In the genomic region with DNA sequence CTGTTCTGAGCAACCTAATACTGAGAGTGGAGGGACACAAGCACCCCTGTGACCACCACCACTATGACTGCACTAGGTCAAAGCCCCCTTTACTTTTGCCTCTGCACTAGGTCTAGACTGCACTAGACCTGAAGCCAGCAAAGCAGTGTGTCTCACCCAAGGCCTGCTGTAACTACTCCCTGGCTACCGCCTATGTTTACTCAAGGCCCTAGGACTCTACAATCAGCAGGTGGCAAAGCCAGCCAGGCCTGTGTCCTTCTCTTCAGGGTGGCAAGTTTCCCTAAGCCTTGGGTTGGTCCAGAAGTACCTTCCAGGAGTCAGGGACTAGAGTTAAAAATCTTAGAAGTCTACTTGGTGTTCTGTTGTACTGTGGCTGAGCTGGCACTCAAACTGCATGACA, we compare ENCODE assay signal across 20 cellular contexts. TPM values are rescaled to one million over a fixed set of nuclear protein-coding genes. Genes with fewer than 3 reads are reported as not detected.
DNase-seq lines count a peak whose midpoint lies in the region; ATAC-seq, FAIRE-seq and TF ChIP-seq lines count a peak whose summit lies in the region.
"Had no signal": no experiment of that assay in that cellular context is flagged by ENCODE, and none has a peak within 500 bp of the region (broad histone marks: within the 10 kb centered on the region; RNA-seq: fewer than 3 reads in every experiment).

No MANE protein-coding gene starts in this region.

- H3K27ac ChIP-seq in endodermal cell (ENCODE audit: low read depth, low read length) (no peak overlapping the region), mesodermal cell (ENCODE audit: low read depth, low read length, severe bottlenecking) (peak overlapping the region; percentile 29), stomach (peak overlapping the region; percentile 6 to 34 (median 26))
- H3K27ac ChIP-seq: GM23248, SK-N-MC had no signal

- ATAC-seq in activated T-helper 17 cell treated with anti-CD3 and anti-CD28 coated beads, Interleukin-2, amount 50 U/mL, for 72 hours (replicated peaks): no peak
- ATAC-seq in GM19467 (IDR thresholded peaks at IDR 0.05; ENCODE audit: unreplicated experiment): no peak
- ATAC-seq: CD8-positive, alpha-beta T cell; Panc1 had no signal

- H3K4me3 ChIP-seq in endodermal cell (ENCODE audit: low read length): peak overlapping the region; percentile 61
- no peak overlapping the region for H3K4me3 ChIP-seq in mesodermal cell (ENCODE audit: extremely low read depth, insufficient read depth, low read length, poor library complexity, severe bottlenecking)
- no peak overlapping the region for H3K4me3 ChIP-seq in stomach
- H3K4me3 ChIP-seq: GM23248, MG63, SK-N-MC had no signal

- H3K36me3 ChIP-seq in endodermal cell (ENCODE audit: control insufficient read depth, insufficient read depth, low read length) (peaks cover 22% of the 10 kb centered on the region), mesodermal cell (ENCODE audit: control insufficient read depth, insufficient read depth, low read length) (peaks cover 26% of the 10 kb centered on the region), stomach (peaks cover 7 to 26% (median 21%) of the 10 kb centered on the region in 4 donors)
- H3K36me3 ChIP-seq: MG63 had no signal

- H3K4me1 ChIP-seq in endodermal cell (ENCODE audit: control insufficient read depth, insufficient read depth, low read length) (no peaks in the 10 kb centered on the region), mesodermal cell (ENCODE audit: control insufficient read depth, insufficient read depth, low read length, poor library complexity, severe bottlenecking) (no peaks in the 10 kb centered on the region), stomach (peaks cover 0 to 25% (median 16%) of the 10 kb centered on the region in 4 donors)

- no peak for TF ChIP-seq POLR2A in stomach (IDR thresholded peaks at IDR 0.05)

- H3K27me3 ChIP-seq in endodermal cell (ENCODE audit: control insufficient read depth, insufficient read depth, low read length, poor library complexity, severe bottlenecking) (no peaks in the 10 kb centered on the region), stomach (no peaks in the 10 kb centered on the region)
- H3K27me3 ChIP-seq: MG63 had no signal

- H3K9me3 ChIP-seq in endodermal cell (ENCODE audit: control insufficient read depth, low read length) (peaks cover 46% of the 10 kb centered on the region), mesodermal cell (ENCODE audit: control insufficient read depth, low read length) (peaks cover 31% of the 10 kb centered on the region), stomach (peaks cover 0 to 8% (median 4%) of the 10 kb centered on the region in 4 donors)
- H3K9me3 ChIP-seq: MG63 had no signal

- H3K36me3 Mint-ChIP-seq in activated T-helper 17 cell treated with anti-CD3 and anti-CD28 coated beads, Interleukin-2, amount 50 U/mL, for 72 hours (ENCODE audit: low read depth): peaks cover 45% of the 10 kb centered on the region
- H3K36me3 Mint-ChIP-seq in endodermal cell (ENCODE audit: low read depth): peaks cover 50% of the 10 kb centered on the region

- in situ Hi-C loops in G401 (cut with HindIII; ENCODE audit: low sequenced_read_pairs): no loop called here

- no peak for TF ChIP-seq CTCF in endodermal cell (conservative IDR thresholded peaks at IDR 0.05)
- no peak for TF ChIP-seq CTCF in stomach (IDR thresholded peaks at IDR 0.05)

- DNase-seq in endodermal cell: no peak
- peak; percentile 65 for DNase-seq in stomach
- no peak for DNase-seq in RCC 7860 (ENCODE audit: low spot score)
- no peak for DNase-seq in G401 (ENCODE audit: low spot score)
- DNase-seq: CD8-positive, alpha-beta T cell; DND-41; GF-D8; GM23248; KG1; MG63; NCI-H1092 treated with DMSO at 0.1 percent for 48 hours; NCI-H1694; NCI-H510A treated with DMSO at 0.1 percent for 48 hours; Right ventricle myocardium superior had no signal

- no peaks in the 10 kb centered on the region for H3K27me3 Mint-ChIP-seq in activated T-helper 17 cell treated with anti-CD3 and anti-CD28 coated beads, Interleukin-2, amount 50 U/mL, for 72 hours
- H3K27me3 Mint-ChIP-seq in endodermal cell (ENCODE audit: insufficient read depth): no peaks in the 10 kb centered on the region

- H3K27ac Mint-ChIP-seq in activated T-helper 17 cell treated with anti-CD3 and anti-CD28 coated beads, Interleukin-2, amount 50 U/mL, for 72 hours: peak overlapping the region; percentile 38
- peak overlapping the region; percentile 77 for H3K27ac Mint-ChIP-seq in endodermal cell
- H3K27ac Mint-ChIP-seq: CD8-positive, alpha-beta T cell had no signal

- WGBS in endodermal cell (ENCODE audit: insufficient coverage in 1 of 2, insufficient read length in 1 of 2), 2 experiments: 91% methylated on average over 1 of the region's 1 CpG; no CpG with 5 or more reads in 1 of the 2 experiments
- 94 to 100% methylated on average over 1 of the region's 1 CpG for WGBS in mesodermal cell (ENCODE audit: insufficient coverage in 2 of 2), 2 experiments
- WGBS in stomach, 5 donors: 34 to 64% (median 53%) methylated on average over 1 of the region's 1 CpG

- peaks cover 4% of the 10 kb centered on the region for H3K9me3 Mint-ChIP-seq in activated T-helper 17 cell treated with anti-CD3 and anti-CD28 coated beads, Interleukin-2, amount 50 U/mL, for 72 hours
- H3K9me3 Mint-ChIP-seq in endodermal cell: peaks cover 39% of the 10 kb centered on the region

- H3K9ac ChIP-seq in endodermal cell (ENCODE audit: extremely low read depth, low read length, poor library complexity, severe bottlenecking): no peak overlapping the region
- H3K9ac ChIP-seq: GM23248 had no signal

- TF ChIP-seq EP300 in stomach (IDR thresholded peaks at IDR 0.05): no peak

- no peak overlapping the region for H3K4me3 Mint-ChIP-seq in activated T-helper 17 cell treated with anti-CD3 and anti-CD28 coated beads, Interleukin-2, amount 50 U/mL, for 72 hours
- no peak overlapping the region for H3K4me3 Mint-ChIP-seq in endodermal cell
- H3K4me3 Mint-ChIP-seq: CD8-positive, alpha-beta T cell had no signal

- peaks cover 8% of the 10 kb centered on the region for H3K4me1 Mint-ChIP-seq in activated T-helper 17 cell treated with anti-CD3 and anti-CD28 coated beads, Interleukin-2, amount 50 U/mL, for 72 hours
- peaks cover 12% of the 10 kb centered on the region for H3K4me1 Mint-ChIP-seq in endodermal cell

- FAIRE-seq in RCC 7860 (lab: Jason Lieb, UNC): no peak
- FAIRE-seq: D721Med had no signal

- intact Hi-C loops in stomach (cut with DNase I; ENCODE audit: low total_unique reads): no loop called here

RNA-seq across cellular contexts. Expression of gene RAB33B, which starts 15.9 kb away (rescaled TPM):
- total RNA-seq in activated T-helper 17 cell treated with anti-CD3 and anti-CD28 coated beads, Interleukin-2, amount 50 U/mL, for 72 hours: 1 to 10 TPM; 8.5 to 9.6 TPM
- total RNA-seq in endodermal cell: 10 to 100 TPM in 1 of 2 donors, 1 to 10 TPM in 1; 8.7 to 11.4 TPM
- 6.3 TPM for polyA plus RNA-seq in endodermal cell (2013, experiment 1 of 2)
- polyA plus RNA-seq in endodermal cell (2013, experiment 2 of 2): 6.0 TPM
- polyA plus RNA-seq in mesodermal cell (2013, experiment 1 of 2): 6.7 TPM
- 8.0 TPM for polyA plus RNA-seq in mesodermal cell (2013, experiment 2 of 2)
- total RNA-seq in stomach: 10 to 100 TPM in 2 of 5 donors, 1 to 10 TPM in 2, not detected in 1; 1.2 to 19.6 (median 9.5) TPM
- 1 to 10 TPM; 2.7 to 4.1 (median 3.2) TPM for polyA plus RNA-seq in stomach
- 4.1 and 4.9 TPM in 2 replicates for total RNA-seq in G401 (2014; rRNA removed; shearing (Covaris generic))
